In the genomic region with DNA sequence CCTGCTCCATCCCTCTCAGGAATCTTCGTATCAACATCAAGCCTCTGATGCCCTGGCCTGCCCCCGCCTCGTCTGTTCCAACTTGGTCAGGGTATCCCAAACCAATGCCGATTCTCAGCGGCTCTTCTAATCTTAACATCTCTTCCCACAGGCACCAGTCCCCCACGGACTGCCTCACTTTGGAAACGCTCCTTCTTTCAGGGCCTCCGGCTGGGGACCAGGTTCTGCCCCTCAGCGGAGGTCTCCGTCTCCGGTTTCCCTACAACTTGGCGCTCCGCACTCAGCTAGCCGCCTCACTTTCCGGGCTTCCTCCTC, we compare ENCODE assay signal across 7 cellular contexts. TPM values are rescaled to one million over a fixed set of nuclear protein-coding genes. Genes with fewer than 3 reads are reported as not detected.
DNase-seq lines count a peak whose midpoint lies in the region; ATAC-seq, FAIRE-seq and TF ChIP-seq lines count a peak whose summit lies in the region.

No MANE protein-coding gene starts in this region.

- H3K36me3 Mint-ChIP-seq in GM23338 (ENCODE audit: low read depth) = peaks cover 51% of the 10 kb centered on the region

- no peaks in the 10 kb centered on the region for H3K27me3 ChIP-seq in GM23338 (ENCODE audit: insufficient read depth)
- H3K27me3 ChIP-seq in SJSA1 (replicated peaks) = no peaks in the 10 kb centered on the region
- H3K27me3 ChIP-seq in skeletal muscle satellite cell (ENCODE audit: control insufficient read depth, insufficient read depth, low read length) = no peaks in the 10 kb centered on the region

- H3K27ac Mint-ChIP-seq in GM23338 = peak overlapping the region; percentile 84

- H3K4me2 ChIP-seq in GM23338 (peak overlapping the region; percentile 91), skeletal muscle satellite cell (ENCODE audit: low read length) (peak overlapping the region; percentile 97)

- H3K9me3 ChIP-seq in SJSA1 (replicated peaks) = no peaks in the 10 kb centered on the region
- no peaks in the 10 kb centered on the region for H3K9me3 ChIP-seq in skeletal muscle satellite cell (replicated peaks; ENCODE audit: low read length)

- peaks cover 11% of the 10 kb centered on the region for H3K27me3 Mint-ChIP-seq in GM23338 (ENCODE audit: insufficient read depth, low read depth, poor library complexity)

- peaks cover 13% of the 10 kb centered on the region for H3K4me1 ChIP-seq in GM23338 (ENCODE audit: insufficient read depth)
- peaks cover 17% of the 10 kb centered on the region for H3K4me1 ChIP-seq in SJSA1 (replicated peaks)
- peaks cover 23% of the 10 kb centered on the region for H3K4me1 ChIP-seq in skeletal muscle satellite cell (ENCODE audit: control insufficient read depth, insufficient read depth, low read length)

- DNase-seq in GM23338 (ENCODE audit: low spot score) (no peak), SJSA1 (ENCODE audit: low read depth in 1 of 2, low spot score in 2 of 2) (no peak), foreskin fibroblast (no peak), GM19239 (ENCODE audit: insufficient read length, low spot score) (no peak), SHP77 treated with DMSO at 0.1 percent for 48 hours (lab: John Stamatoyannopoulos, UW) (no peak), NCI-H446 treated with DMSO at 0.1 percent for 48 hours (lab: John Stamatoyannopoulos, UW) (no peak)

- H2AFZ ChIP-seq in GM23338 = 0 out of 2 replicates have a peak overlapping the region, but pooled peaks have one; percentile 44

- H3F3A ChIP-seq in GM23338 (replicated peaks; ENCODE audit: low read depth) = peaks cover 9% of the 10 kb centered on the region

- peaks cover 17% of the 10 kb centered on the region for H3K79me2 ChIP-seq in GM23338 (replicated peaks; ENCODE audit: insufficient read depth)

- H3K4me3 Mint-ChIP-seq in GM23338 = peak overlapping the region; percentile 98

- no peak for ATAC-seq in GM23338

- H3K36me3 ChIP-seq in GM23338 (ENCODE audit: insufficient read depth) = peaks cover 21% of the 10 kb centered on the region
- peaks cover 50% of the 10 kb centered on the region for H3K36me3 ChIP-seq in SJSA1
- peaks cover 39% of the 10 kb centered on the region for H3K36me3 ChIP-seq in skeletal muscle satellite cell (ENCODE audit: insufficient read depth, low read length)

- TF ChIP-seq CTCF in GM23338 (conservative IDR thresholded peaks at IDR 0.05; ENCODE audit: low read depth in 2 of 2) = no peak
- no peak for TF ChIP-seq CTCF in foreskin fibroblast (IDR thresholded peaks at IDR 0.05; ENCODE audit: low read depth, low read length)

- peaks cover 14% of the 10 kb centered on the region; the same call in 1 of the 2 replicates for H4K20me1 ChIP-seq in GM23338 (replicated peaks; ENCODE audit: insufficient read depth)

- H3K4me3 ChIP-seq in GM23338 = peak overlapping the region; percentile 95
- H3K4me3 ChIP-seq in SJSA1 = peak overlapping the region; percentile 57
- H3K4me3 ChIP-seq in foreskin fibroblast (ENCODE audit: low read depth in 1 of 2, low read length in 2 of 2) = peak overlapping the region; percentile 65 to 85
- peak overlapping the region; percentile 85 for H3K4me3 ChIP-seq in skeletal muscle satellite cell (ENCODE audit: low read length)

- FAIRE-seq in GM19239 (lab: Jason Lieb, UNC) = no peak

- peaks cover 24% of the 10 kb centered on the region for H3K4me1 Mint-ChIP-seq in GM23338

- H3K9me3 Mint-ChIP-seq in GM23338 = no peaks in the 10 kb centered on the region

- no peaks in the 10 kb centered on the region for H3K9me2 ChIP-seq in GM23338 (ENCODE audit: insufficient read depth)

- no peak overlapping the region for H3K27ac ChIP-seq in GM23338 (ENCODE audit: low read depth)
- peak overlapping the region; percentile 2 for H3K27ac ChIP-seq in SJSA1

- H3K9ac ChIP-seq in skeletal muscle satellite cell (ENCODE audit: low read depth, low read length) = peak overlapping the region; percentile 81

TF ChIP-seq in GM23338, 12 proteins besides CTCF, POLR2A, EP300 and RAD21 (continues in another document):
- TF ChIP-seq, protein P1, sequence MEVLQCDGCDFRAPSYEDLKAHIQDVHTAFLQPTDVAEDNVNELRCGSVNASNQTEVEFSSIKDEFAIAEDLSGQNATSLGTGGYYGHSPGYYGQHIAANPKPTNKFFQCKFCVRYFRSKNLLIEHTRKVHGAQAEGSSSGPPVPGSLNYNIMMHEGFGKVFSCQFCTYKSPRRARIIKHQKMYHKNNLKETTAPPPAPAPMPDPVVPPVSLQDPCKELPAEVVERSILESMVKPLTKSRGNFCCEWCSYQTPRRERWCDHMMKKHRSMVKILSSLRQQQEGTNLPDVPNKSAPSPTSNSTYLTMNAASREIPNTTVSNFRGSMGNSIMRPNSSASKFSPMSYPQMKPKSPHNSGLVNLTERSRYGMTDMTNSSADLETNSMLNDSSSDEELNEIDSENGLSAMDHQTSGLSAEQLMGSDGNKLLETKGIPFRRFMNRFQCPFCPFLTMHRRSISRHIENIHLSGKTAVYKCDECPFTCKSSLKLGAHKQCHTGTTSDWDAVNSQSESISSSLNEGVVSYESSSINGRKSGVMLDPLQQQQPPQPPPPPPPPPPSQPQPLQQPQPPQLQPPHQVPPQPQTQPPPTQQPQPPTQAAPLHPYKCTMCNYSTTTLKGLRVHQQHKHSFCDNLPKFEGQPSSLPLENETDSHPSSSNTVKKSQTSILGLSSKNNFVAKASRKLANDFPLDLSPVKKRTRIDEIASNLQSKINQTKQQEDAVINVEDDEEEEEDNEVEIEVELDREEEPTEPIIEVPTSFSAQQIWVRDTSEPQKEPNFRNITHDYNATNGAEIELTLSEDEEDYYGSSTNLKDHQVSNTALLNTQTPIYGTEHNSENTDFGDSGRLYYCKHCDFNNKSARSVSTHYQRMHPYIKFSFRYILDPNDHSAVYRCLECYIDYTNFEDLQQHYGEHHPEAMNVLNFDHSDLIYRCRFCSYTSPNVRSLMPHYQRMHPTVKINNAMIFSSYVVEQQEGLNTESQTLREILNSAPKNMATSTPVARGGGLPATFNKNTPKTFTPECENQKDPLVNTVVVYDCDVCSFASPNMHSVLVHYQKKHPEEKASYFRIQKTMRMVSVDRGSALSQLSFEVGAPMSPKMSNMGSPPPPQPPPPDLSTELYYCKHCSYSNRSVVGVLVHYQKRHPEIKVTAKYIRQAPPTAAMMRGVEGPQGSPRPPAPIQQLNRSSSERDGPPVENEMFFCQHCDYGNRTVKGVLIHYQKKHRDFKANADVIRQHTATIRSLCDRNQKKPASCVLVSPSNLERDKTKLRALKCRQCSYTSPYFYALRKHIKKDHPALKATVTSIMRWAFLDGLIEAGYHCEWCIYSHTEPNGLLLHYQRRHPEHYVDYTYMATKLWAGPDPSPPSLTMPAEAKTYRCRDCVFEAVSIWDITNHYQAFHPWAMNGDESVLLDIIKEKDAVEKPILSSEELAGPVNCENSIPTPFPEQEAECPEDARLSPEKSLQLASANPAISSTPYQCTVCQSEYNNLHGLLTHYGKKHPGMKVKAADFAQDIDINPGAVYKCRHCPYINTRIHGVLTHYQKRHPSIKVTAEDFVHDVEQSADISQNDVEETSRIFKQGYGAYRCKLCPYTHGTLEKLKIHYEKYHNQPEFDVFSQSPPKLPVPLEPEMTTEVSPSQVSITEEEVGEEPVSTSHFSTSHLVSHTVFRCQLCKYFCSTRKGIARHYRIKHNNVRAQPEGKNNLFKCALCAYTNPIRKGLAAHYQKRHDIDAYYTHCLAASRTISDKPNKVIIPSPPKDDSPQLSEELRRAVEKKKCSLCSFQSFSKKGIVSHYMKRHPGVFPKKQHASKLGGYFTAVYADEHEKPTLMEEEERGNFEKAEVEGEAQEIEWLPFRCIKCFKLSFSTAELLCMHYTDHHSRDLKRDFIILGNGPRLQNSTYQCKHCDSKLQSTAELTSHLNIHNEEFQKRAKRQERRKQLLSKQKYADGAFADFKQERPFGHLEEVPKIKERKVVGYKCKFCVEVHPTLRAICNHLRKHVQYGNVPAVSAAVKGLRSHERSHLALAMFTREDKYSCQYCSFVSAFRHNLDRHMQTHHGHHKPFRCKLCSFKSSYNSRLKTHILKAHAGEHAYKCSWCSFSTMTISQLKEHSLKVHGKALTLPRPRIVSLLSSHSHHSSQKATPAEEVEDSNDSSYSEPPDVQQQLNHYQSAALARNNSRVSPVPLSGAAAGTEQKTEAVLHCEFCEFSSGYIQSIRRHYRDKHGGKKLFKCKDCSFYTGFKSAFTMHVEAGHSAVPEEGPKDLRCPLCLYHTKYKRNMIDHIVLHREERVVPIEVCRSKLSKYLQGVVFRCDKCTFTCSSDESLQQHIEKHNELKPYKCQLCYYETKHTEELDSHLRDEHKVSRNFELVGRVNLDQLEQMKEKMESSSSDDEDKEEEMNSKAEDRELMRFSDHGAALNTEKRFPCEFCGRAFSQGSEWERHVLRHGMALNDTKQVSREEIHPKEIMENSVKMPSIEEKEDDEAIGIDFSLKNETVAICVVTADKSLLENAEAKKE (CRISPR knock-in tag; IDR thresholded peaks at IDR 0.05) = no peak
- no peak for TF ChIP-seq POLR2AphosphoS5 (IDR thresholded peaks at IDR 0.05; ENCODE audit: low read depth)
- TF ChIP-seq EZH2phosphoT487 (IDR thresholded peaks at IDR 0.05; ENCODE audit: unreplicated experiment) = no peak
- no peak for TF ChIP-seq EZH2 (IDR thresholded peaks at IDR 0.05; ENCODE audit: low read depth, unreplicated experiment)
- no peak for TF ChIP-seq NANOG (IDR thresholded peaks at IDR 0.05; ENCODE audit: borderline replicate concordance)
- no peak for TF ChIP-seq ZNF114 (CRISPR knock-in tag; IDR thresholded peaks at IDR 0.05)

RNA-seq across cellular contexts. Expression of a gene that starts 0.5 kb away (rescaled TPM):
- 47.9 and 58.7 TPM in 2 replicates for total RNA-seq in GM23338 (2014; rRNA removed; shearing (Covaris generic))
- 17.8 and 18.7 TPM in 2 replicates for polyA plus RNA-seq in GM23338 (2016; fragmentation: Nextera tagmentation; extraction: Ambion mirVana)
- total RNA-seq in SJSA1 (2014; rRNA removed; shearing (Covaris generic)) = 52.0 and 72.6 TPM in 2 replicates
- total RNA-seq in skeletal muscle satellite cell (2012; rRNA removed) = 81.7 and 89.0 TPM in 2 replicates

RNA-seq across cellular contexts. Expression of a gene that starts 5.8 kb away (rescaled TPM):
- total RNA-seq in GM23338 (2014; rRNA removed; shearing (Covaris generic)) = 24.9 and 26.1 TPM in 2 replicates
- 4.8 and 5.4 TPM in 2 replicates for polyA plus RNA-seq in GM23338 (2016; fragmentation: Nextera tagmentation; extraction: Ambion mirVana)
- 50.1 and 68.1 TPM in 2 replicates for total RNA-seq in SJSA1 (2014; rRNA removed; shearing (Covaris generic))
- total RNA-seq in skeletal muscle satellite cell (2012; rRNA removed) = 64.9 and 65.4 TPM in 2 replicates

RNA-seq across cellular contexts. Expression of a gene that starts 16.2 kb away (rescaled TPM):
- total RNA-seq in GM23338 (2014; rRNA removed; shearing (Covaris generic)) = not detected in 2 replicates
- polyA plus RNA-seq in GM23338 (2016; fragmentation: Nextera tagmentation; extraction: Ambion mirVana) = not detected in 2 replicates
- total RNA-seq in SJSA1 (2014; rRNA removed; shearing (Covaris generic)) = not detected in 2 replicates
- total RNA-seq in skeletal muscle satellite cell (2012; rRNA removed) = not detected in 2 replicates

RNA-seq across cellular contexts. Expression of a gene that starts 22.0 kb away (rescaled TPM):
- 2.2 and 3.3 TPM in 2 replicates for total RNA-seq in GM23338 (2014; rRNA removed; shearing (Covaris generic))
- polyA plus RNA-seq in GM23338 (2016; fragmentation: Nextera tagmentation; extraction: Ambion mirVana) = 2.7 and 4.0 TPM in 2 replicates
- total RNA-seq in SJSA1 (2014; rRNA removed; shearing (Covaris generic)) = 20.9 and 22.6 TPM in 2 replicates
- 19.5 and 28.6 TPM in 2 replicates for total RNA-seq in skeletal muscle satellite cell (2012; rRNA removed)

RNA-seq across cellular contexts. Expression of a gene that starts 39.5 kb away (rescaled TPM):
- not detected in 2 replicates for total RNA-seq in GM23338 (2014; rRNA removed; shearing (Covaris generic))
- polyA plus RNA-seq in GM23338 (2016; fragmentation: Nextera tagmentation; extraction: Ambion mirVana) = not detected in 2 replicates
- total RNA-seq in SJSA1 (2014; rRNA removed; shearing (Covaris generic)) = not detected in 2 replicates
- total RNA-seq in skeletal muscle satellite cell (2012; rRNA removed) = not detected in 2 replicates
